35 cellular contexts compared by ENCODE assay signal in genomic region chr2:233718552-233718951, GRCh38. TPM values are rescaled to one million over a fixed set of nuclear protein-coding genes. Genes with fewer than 3 reads are reported as not detected.
"Had no signal": no experiment of that assay in that cellular context is flagged by ENCODE, and none has a peak within 500 bp of the region (broad histone marks: within the 10 kb centered on the region; RNA-seq: fewer than 3 reads in every experiment).

Gene UGT1A4, plus strand, starts transcription at chr2:233718736. Its CDS starts 85 bp downstream, at chr2:233718821.

- H3K4me1 ChIP-seq: esophagus squamous epithelium, heart right ventricle, psoas muscle, tibial nerve, upper lobe of left lung, vagina had no signal

- DNase-seq: cerebellar nuclear complex; cortex of kidney; effector CD8-positive, alpha-beta T cell; endodermal cell; erythroblast; esophagus squamous epithelium; foreskin melanocyte; glutamatergic neuron; heart right ventricle; hippocampal formation; immature natural killer cell; islet precursor cell; kidney glomerular epithelial cell; left colon; left ventricle myocardium superior; mucosa of descending colon; naive B cell; occipital lobe; ovary; posterior cingulate gyrus; psoas muscle; right cardiac atrium; stimulated activated CD4-positive, alpha-beta T cell treated with anti-CD3 and anti-CD28 coated beads, Interleukin-15, amount 100 ng/mL, for 24 hours; stimulated activated CD4-positive, alpha-beta T cell treated with anti-CD3 and anti-CD28 coated beads, Interleukin-2, amount 100 ng/mL, for 48 hours; stimulated activated naive B cell treated with anti-CD40 and anti-IgM and Interleukin-4, amounts not matched to agents 10 μg/mL and 1 μg/mL and 100 μg/mL, for 72 hours had no signal

- FAIRE-seq: endothelial cell of umbilical vein had no signal

- H3K27ac ChIP-seq: esophagus squamous epithelium, heart right ventricle, ovary, psoas muscle, skin epidermis, thoracic aorta, tibial nerve, upper lobe of left lung, vagina had no signal

- H3K27me3 ChIP-seq: ovary, tibial nerve, upper lobe of left lung, vagina had no signal

- H3K9me3 ChIP-seq: esophagus squamous epithelium, mucosa of descending colon, ovary, psoas muscle, thoracic aorta, tibial nerve, upper lobe of left lung, vagina had no signal

- H3K4me3 ChIP-seq: esophagus squamous epithelium, heart right ventricle, lung, mucosa of descending colon, ovary, psoas muscle, skin epidermis, thoracic aorta, tibial nerve, upper lobe of left lung, vagina had no signal

- ATAC-seq: heart right ventricle; left colon; left ventricle myocardium superior; mucosa of descending colon; natural killer cell treated with Interleukin-12 subunit alpha and Interleukin-12 subunit beta and Interleukin-15 and Interleukin-18, amount 100 ng/mL, for 72 hours; psoas muscle; right cardiac atrium; stimulated activated naive B cell treated with anti-CD40 and anti-IgM and Interleukin-4, amounts not matched to agents 10 μg/mL and 1 μg/mL and 100 μg/mL, for 72 hours had no signal

- H3K36me3 ChIP-seq: heart right ventricle, ovary, thoracic aorta, tibial nerve, upper lobe of left lung, vagina had no signal

RNA-seq across cellular contexts. Expression of gene UGT1A4, which starts in this region (rescaled TPM):
- total RNA-seq: dermis microvascular lymphatic vessel endothelial cell; endodermal cell; endothelial cell of umbilical vein; heart right ventricle; left ventricle myocardium superior; mesothelial cell of epicardium; natural killer cell treated with Interleukin-12 subunit alpha and Interleukin-12 subunit beta and Interleukin-15 and Interleukin-18, amount 100 ng/mL, for 72 hours; occipital lobe; psoas muscle; right cardiac atrium; thoracic aorta; tibial nerve had no signal
- polyA plus RNA-seq: endothelial cell of umbilical vein, heart right ventricle, immature natural killer cell, ovary, psoas muscle had no signal
